18 cellular contexts compared by ENCODE assay signal in the genomic region with DNA sequence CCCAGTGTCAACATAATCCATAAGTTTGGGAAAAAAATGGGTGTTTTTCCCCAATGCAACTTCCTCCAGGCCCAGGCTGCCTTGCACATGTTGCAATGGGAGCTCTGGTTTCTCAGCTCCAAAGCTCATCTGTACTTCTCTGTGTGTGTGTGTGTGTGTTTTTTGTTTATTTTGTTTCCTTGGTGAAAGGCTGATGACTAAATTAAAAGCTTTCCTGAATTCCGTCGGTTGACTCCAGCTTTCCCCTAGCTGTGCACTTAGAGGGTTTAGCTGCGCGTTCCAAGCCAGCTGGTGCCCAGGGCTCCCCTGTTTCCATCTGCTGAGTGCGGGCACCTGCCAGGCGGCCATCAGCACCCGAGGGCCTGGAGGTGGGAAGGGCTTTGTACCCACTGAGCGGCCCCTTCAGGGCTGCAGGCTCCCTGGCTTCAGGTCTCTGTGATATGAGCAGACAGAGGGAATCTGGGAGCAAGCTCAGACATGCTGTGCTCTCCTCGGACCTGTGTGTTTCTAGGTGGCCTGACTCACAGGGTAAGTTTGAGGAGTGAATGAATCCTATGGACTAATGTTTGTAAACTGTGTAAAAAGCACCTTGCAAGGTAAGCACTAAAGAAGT.
DNase-seq lines count a peak whose midpoint lies in the region; FAIRE-seq and TF ChIP-seq lines count a peak whose summit lies in the region.
"Had no signal": no experiment of that assay in that cellular context is flagged by ENCODE, and none has a peak within 500 bp of the region (broad histone marks: within the 10 kb centered on the region; RNA-seq: fewer than 3 reads in every experiment).

No MANE protein-coding gene starts in this region.

- no peaks in the 10 kb centered on the region for H3K4me1 Mint-ChIP-seq in type B pancreatic cell (ENCODE audit: unreplicated experiment)

- peaks cover 24% of the 10 kb centered on the region for H3K27me3 Mint-ChIP-seq in type B pancreatic cell

- H3K27ac Mint-ChIP-seq in type B pancreatic cell: peak overlapping the region; percentile 82
- H3K27ac Mint-ChIP-seq: activated naive CD8-positive, alpha-beta T cell had no signal

- FAIRE-seq in urothelium cell line (lab: Jason Lieb, UNC): no peak

- H3K27ac ChIP-seq in epithelial cell of prostate: no peak overlapping the region
- H3K27ac ChIP-seq: cardiac muscle cell, suprapubic skin had no signal

- peak overlapping the region; percentile 13 for H3K4me3 Mint-ChIP-seq in type B pancreatic cell
- H3K4me3 Mint-ChIP-seq: activated naive CD8-positive, alpha-beta T cell had no signal

- H3K36me3 Mint-ChIP-seq in type B pancreatic cell: no peaks in the 10 kb centered on the region
- H3K36me3 Mint-ChIP-seq: activated naive CD8-positive, alpha-beta T cell had no signal

- H3K9me3 Mint-ChIP-seq in type B pancreatic cell: peaks cover 4% of the 10 kb centered on the region

- TF ChIP-seq CTCF in type B pancreatic cell (conservative IDR thresholded peaks at IDR 0.05): no peak

- peak; percentile 53 for DNase-seq in activated effector memory CD4-positive, alpha-beta T cell treated with anti-CD3 and anti-CD28 coated beads, Interleukin-2, amount 50 U/mL, for 16 hours
- DNase-seq in activated effector memory CD4-positive, alpha-beta T cell treated with Interleukin-2 at 50 U/mL for 16 hours: no peak
- DNase-seq in NCI-H345 treated with DMSO at 0.1 percent for 48 hours (lab: John Stamatoyannopoulos, UW; ENCODE audit: unreplicated experiment) (peak; percentile 75), epithelial cell of prostate (ENCODE audit: low read depth, low spot score) (peak; percentile 50), type B pancreatic cell (ENCODE audit: extremely low spot score, unreplicated experiment) (peak; percentile 62), 8988T (no peak), urothelium cell line (ENCODE audit: low spot score) (no peak), HuH-7 (ENCODE audit: low spot score) (no peak)
- DNase-seq: activated CD4-positive, alpha-beta T cell treated with anti-CD3 and anti-CD28 coated beads for 48 hours; activated T-cell treated with anti-CD3 and anti-CD28 coated beads for 4 hours; COR-L47; effector CD8-positive, alpha-beta T cell; left colon; occipital lobe; stimulated activated CD4-positive, alpha-beta T cell treated with anti-CD3 and anti-CD28 coated beads, Interleukin-2, amount 100 ng/mL, for 24 hours had no signal

Comparison
In these comparisons a context has a peak if more than half of its experiments do, and no peak if none do; other contexts are left out.
1. DNase-seq: peak in activated effector memory CD4-positive, alpha-beta T cell treated with anti-CD3 and anti-CD28 coated beads, Interleukin-2, amount 50 U/mL, for 16 hours (single experiment), NCI-H345 treated with DMSO at 0.1 percent for 48 hours (single experiment), epithelial cell of prostate (single experiment) and type B pancreatic cell (single experiment); none in activated effector memory CD4-positive, alpha-beta T cell treated with Interleukin-2 at 50 U/mL for 16 hours (single experiment), 8988T (single experiment), urothelium cell line (single experiment) and HuH-7 (single experiment).